9 cellular contexts compared by ENCODE assay signal in genomic region chr17:77473615-77474226, GRCh38.
DNase-seq lines count a peak whose midpoint lies in the region; ATAC-seq and TF ChIP-seq lines count a peak whose summit lies in the region.
"Had no signal": no experiment of that assay in that cellular context is flagged by ENCODE, and none has a peak within 500 bp of the region (broad histone marks: within the 10 kb centered on the region; RNA-seq: fewer than 3 reads in every experiment).

No MANE protein-coding gene starts in this region.

- H2AFZ ChIP-seq in SK-N-SH (ENCODE audit: low read depth), result no peak overlapping the region
- no peak overlapping the region for H2AFZ ChIP-seq in smooth muscle cell (ENCODE audit: low read depth)

- H3K4me1 Mint-ChIP-seq in T-cell, result peaks cover 94 to 100% (median 99%) of the 10 kb centered on the region in 3 donors

- H3F3A ChIP-seq in SK-N-SH (replicated peaks; ENCODE audit: insufficient read depth), result peaks cover 35% of the 10 kb centered on the region
- H3F3A ChIP-seq in smooth muscle cell (ENCODE audit: low read depth), result peaks cover 53% of the 10 kb centered on the region

- H3K4me3 ChIP-seq in SK-N-SH (ENCODE audit: low read depth in 2 of 2, low read length in 1 of 2) (no peak overlapping the region), esophagus muscularis mucosa (no peak overlapping the region), smooth muscle cell (no peak overlapping the region)

- TF ChIP-seq CTCF in SK-N-SH (IDR thresholded peaks at IDR 0.05), result no peak
- TF ChIP-seq CTCF in esophagus muscularis mucosa (IDR thresholded peaks at IDR 0.05), result no peak
- no peak for TF ChIP-seq CTCF in smooth muscle cell (IDR thresholded peaks at IDR 0.05; ENCODE audit: borderline replicate concordance, insufficient read depth, poor library complexity, severe bottlenecking)

- no peaks in the 10 kb centered on the region for H3K27me3 ChIP-seq in SK-N-SH (ENCODE audit: insufficient read depth)
- no peaks in the 10 kb centered on the region for H3K27me3 ChIP-seq in esophagus muscularis mucosa
- H3K27me3 ChIP-seq in smooth muscle cell (ENCODE audit: low read depth), result no peaks in the 10 kb centered on the region

- peaks cover 51% of the 10 kb centered on the region for H3K36me3 Mint-ChIP-seq in T-cell

- H4K20me1 ChIP-seq in SK-N-SH (ENCODE audit: insufficient read depth) (peaks cover 93% of the 10 kb centered on the region), smooth muscle cell (ENCODE audit: low read depth) (peaks cover 100% of the 10 kb centered on the region)

- CTCF ChIA-PET in SK-N-SH (lab: Yijun Ruan, JAX), result interaction anchor here (0.8 to 6.6 kb wide), 5 partner anchors 21 to 143 kb away, joined by 3 to 55 read pairs (median 6); no protein-coding TSS in a partner anchor
- CTCF ChIA-PET in T-cell (lab: Charles Lee), result interaction anchor here in 1 of 2 donors (1.7 to 1.8 kb wide), 2 partner anchors 44 kb away, joined by 7 to 9 read pairs; no protein-coding TSS in a partner anchor

- WGBS in SK-N-SH (ENCODE audit: low lambda C conversion rate), result 91% methylated on average over 6 of the region's 6 CpGs
- WGBS in esophagus muscularis mucosa, result 68% methylated on average over 6 of the region's 6 CpGs
- WGBS in smooth muscle cell (ENCODE audit: low lambda C conversion rate), result 36% methylated on average over 6 of the region's 6 CpGs

- no peak for DNase-seq in SK-N-SH
- no peak for DNase-seq in T-cell
- DNase-seq in esophagus muscularis mucosa (ENCODE audit: extremely low spot score), result no peak
- no peak for DNase-seq in smooth muscle cell (lab: John Stamatoyannopoulos, UW; ENCODE audit: unreplicated experiment)
- no peak for DNase-seq in hypothalamus (lab: John Stamatoyannopoulos, UW)
- DNase-seq: 8988T had no signal

- H3K36me3 ChIP-seq in SK-N-SH (replicated peaks in 1 of 2; ENCODE audit: control insufficient read depth in 1 of 2, insufficient read depth in 2 of 2, low read length in 1 of 2) (no peaks in the 10 kb centered on the region), esophagus muscularis mucosa (peaks cover 0 to 6% (median 0%) of the 10 kb centered on the region in 4 donors), smooth muscle cell (ENCODE audit: low read depth) (no peaks in the 10 kb centered on the region)

- H3K4me2 ChIP-seq in SK-N-SH, result peak overlapping the region; percentile 31; the same call in 1 of the 2 replicates
- peak overlapping the region; percentile 55 for H3K4me2 ChIP-seq in smooth muscle cell

- no peak for TF ChIP-seq RAD21 in SK-N-SH (IDR thresholded peaks at IDR 0.05; ENCODE audit: low read length)

- H3K27ac Mint-ChIP-seq in T-cell, result peak overlapping the region; percentile 91 to 96

- peak overlapping the region; percentile 45 to 79 (median 60) for H3K4me3 Mint-ChIP-seq in T-cell

- H3K9me2 ChIP-seq in SK-N-SH, result no peaks in the 10 kb centered on the region

- ATAC-seq in SK-N-SH treated with all-trans-retinoic acid at 6 μM for 48 hours (no peak), T-cell (replicated peaks in 1 of 4) (no peak), GM18868 (IDR thresholded peaks at IDR 0.05; ENCODE audit: unreplicated experiment) (no peak), HG02973 (IDR thresholded peaks at IDR 0.05; ENCODE audit: unreplicated experiment) (no peak)

- H3K79me2 ChIP-seq in SK-N-SH (ENCODE audit: insufficient read depth) (peaks cover 93% of the 10 kb centered on the region), smooth muscle cell (ENCODE audit: low read depth) (peaks cover 66% of the 10 kb centered on the region)

- peaks cover 79 to 81% of the 10 kb centered on the region in 2 experiments for H3K4me1 ChIP-seq in SK-N-SH (ENCODE audit: control insufficient read depth in 1 of 2, insufficient read depth in 2 of 2, low read depth in 1 of 2, low read length in 1 of 2)
- peaks cover 91 to 98% (median 92%) of the 10 kb centered on the region in 4 donors for H3K4me1 ChIP-seq in esophagus muscularis mucosa
- peaks cover 67% of the 10 kb centered on the region for H3K4me1 ChIP-seq in smooth muscle cell (ENCODE audit: low read depth)

- no peaks in the 10 kb centered on the region for H3K9me3 ChIP-seq in SK-N-SH
- no peaks in the 10 kb centered on the region for H3K9me3 ChIP-seq in esophagus muscularis mucosa
- no peaks in the 10 kb centered on the region for H3K9me3 ChIP-seq in smooth muscle cell (replicated peaks; ENCODE audit: low read depth)

- POLR2A ChIA-PET in SK-N-SH (lab: Yijun Ruan, JAX) (no interaction called here), T-cell (lab: Charles Lee) (interaction anchor here in 1 of 2 donors (0.8 kb wide), 1 partner anchor 44 kb away, joined by 3 read pairs; no protein-coding TSS in a partner anchor)

- no peak overlapping the region for H3K9ac ChIP-seq in SK-N-SH
- peak overlapping the region; percentile 13 for H3K9ac ChIP-seq in smooth muscle cell (ENCODE audit: low read depth)

- TF ChIP-seq POLR2A in esophagus muscularis mucosa (IDR thresholded peaks at IDR 0.05; ENCODE audit: low read depth), result no peak

- no peaks in the 10 kb centered on the region for H3K9me3 Mint-ChIP-seq in T-cell

- H3K27me3 Mint-ChIP-seq in T-cell, result no peaks in the 10 kb centered on the region

- TF ChIP-seq EP300 in SK-N-SH (IDR thresholded peaks at IDR 0.05; ENCODE audit: borderline replicate concordance in 1 of 2, low read depth in 1 of 2, low read length in 1 of 2) (no peak), esophagus muscularis mucosa (IDR thresholded peaks at IDR 0.05) (no peak)

- intact Hi-C loops in esophagus muscularis mucosa (cut with DNase I), result no loop called here

- H3K27ac ChIP-seq in SK-N-SH (ENCODE audit: low read depth in 2 of 2, low read length in 1 of 2), result no peak overlapping the region; a peak in 2 of 4 replicates
- H3K27ac ChIP-seq in esophagus muscularis mucosa (replicated peaks in 1 of 4), result peak overlapping the region; percentile 89 to 94 (median 92)
- peak overlapping the region; percentile 79 for H3K27ac ChIP-seq in smooth muscle cell (ENCODE audit: low read depth)

TF ChIP-seq in SK-N-SH, 30 proteins besides CTCF, POLR2A, EP300 and RAD21 (continues in another document):
- no peak for TF ChIP-seq GABPA (IDR thresholded peaks at IDR 0.05; ENCODE audit: low read depth)
- TF ChIP-seq POLR2AphosphoS5 (IDR thresholded peaks at IDR 0.05; ENCODE audit: low read depth, low read length), result no peak
- no peak for TF ChIP-seq RCOR1 (IDR thresholded peaks at IDR 0.05; ENCODE audit: low read length)
- TF ChIP-seq IRF3 (IDR thresholded peaks at IDR 0.05; ENCODE audit: low read depth, low read length), result no peak
- TF ChIP-seq NFIC (IDR thresholded peaks at IDR 0.05; ENCODE audit: borderline replicate concordance), result no peak
- no peak for TF ChIP-seq TAF1 (IDR thresholded peaks at IDR 0.05; ENCODE audit: borderline replicate concordance, low read depth, low read length)
- TF ChIP-seq, protein P1, sequence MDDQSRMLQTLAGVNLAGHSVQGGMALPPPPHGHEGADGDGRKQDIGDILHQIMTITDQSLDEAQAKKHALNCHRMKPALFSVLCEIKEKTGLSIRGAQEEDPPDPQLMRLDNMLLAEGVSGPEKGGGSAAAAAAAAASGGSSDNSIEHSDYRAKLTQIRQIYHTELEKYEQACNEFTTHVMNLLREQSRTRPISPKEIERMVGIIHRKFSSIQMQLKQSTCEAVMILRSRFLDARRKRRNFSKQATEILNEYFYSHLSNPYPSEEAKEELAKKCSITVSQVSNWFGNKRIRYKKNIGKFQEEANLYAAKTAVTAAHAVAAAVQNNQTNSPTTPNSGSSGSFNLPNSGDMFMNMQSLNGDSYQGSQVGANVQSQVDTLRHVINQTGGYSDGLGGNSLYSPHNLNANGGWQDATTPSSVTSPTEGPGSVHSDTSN (IDR thresholded peaks at IDR 0.05), result no peak

TF ChIP-seq in SK-N-SH treated with all-trans-retinoic acid at 6 μM for 48 hours, 23 proteins besides CTCF, POLR2A, EP300 and RAD21:
- no peak for TF ChIP-seq ESRRG (CRISPR knock-in tag; IDR thresholded peaks at IDR 0.05)
- TF ChIP-seq ZFP30 (CRISPR knock-in tag; IDR thresholded peaks at IDR 0.05), result no peak
- TF ChIP-seq ISL1 (CRISPR knock-in tag; IDR thresholded peaks at IDR 0.05), result no peak
- TF ChIP-seq ZFP3 (CRISPR knock-in tag; IDR thresholded peaks at IDR 0.05), result no peak
- TF ChIP-seq ZNF565 (CRISPR knock-in tag; conservative IDR thresholded peaks at IDR 0.05; ENCODE audit: low read depth), result no peak
- TF ChIP-seq TCF4 (CRISPR knock-in tag; IDR thresholded peaks at IDR 0.05; ENCODE audit: borderline replicate concordance), result no peak
- TF ChIP-seq, protein P2, sequence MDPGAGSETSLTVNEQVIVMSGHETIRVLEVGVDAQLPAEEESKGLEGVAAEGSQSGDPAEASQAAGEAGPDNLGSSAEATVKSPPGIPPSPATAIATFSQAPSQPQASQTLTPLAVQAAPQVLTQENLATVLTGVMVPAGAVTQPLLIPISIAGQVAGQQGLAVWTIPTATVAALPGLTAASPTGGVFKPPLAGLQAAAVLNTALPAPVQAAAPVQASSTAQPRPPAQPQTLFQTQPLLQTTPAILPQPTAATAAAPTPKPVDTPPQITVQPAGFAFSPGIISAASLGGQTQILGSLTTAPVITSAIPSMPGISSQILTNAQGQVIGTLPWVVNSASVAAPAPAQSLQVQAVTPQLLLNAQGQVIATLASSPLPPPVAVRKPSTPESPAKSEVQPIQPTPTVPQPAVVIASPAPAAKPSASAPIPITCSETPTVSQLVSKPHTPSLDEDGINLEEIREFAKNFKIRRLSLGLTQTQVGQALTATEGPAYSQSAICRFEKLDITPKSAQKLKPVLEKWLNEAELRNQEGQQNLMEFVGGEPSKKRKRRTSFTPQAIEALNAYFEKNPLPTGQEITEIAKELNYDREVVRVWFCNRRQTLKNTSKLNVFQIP (CRISPR knock-in tag; IDR thresholded peaks at IDR 0.05; ENCODE audit: borderline replicate concordance, low read depth), result no peak

Comparison
In these comparisons a context has a peak if more than half of its experiments do, and no peak if none do; other contexts are left out.
1. H3K27ac ChIP-seq: peak in esophagus muscularis mucosa (4 of 4) and smooth muscle cell (single experiment); none in SK-N-SH (0 of 2).